In the genomic region with DNA sequence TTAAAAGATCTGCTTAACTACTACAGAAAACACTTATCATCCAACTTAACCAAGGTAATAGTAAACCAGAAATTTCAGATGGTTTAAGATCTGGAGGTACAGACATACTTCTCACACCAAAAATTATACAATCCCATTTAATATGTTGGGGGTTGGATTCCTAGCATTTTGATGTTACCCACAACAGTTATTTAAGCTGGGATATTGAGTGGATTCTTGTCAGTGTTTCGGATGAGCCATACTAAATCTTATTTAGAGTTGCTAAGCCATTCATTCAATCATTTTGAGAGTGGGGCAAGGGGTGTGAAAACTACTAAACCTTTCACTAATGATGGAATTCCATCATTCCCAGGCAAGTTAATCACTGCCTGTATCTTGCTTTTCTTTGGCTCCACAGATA, we compare ENCODE assay signal across 16 cellular contexts. TPM values are rescaled to one million over a fixed set of nuclear protein-coding genes. Genes with fewer than 3 reads are reported as not detected.
A peak's percentile ranks its signal among the peaks of the same experiment; 100 is the strongest.
DNase-seq lines count a peak whose midpoint lies in the region; ATAC-seq and TF ChIP-seq lines count a peak whose summit lies in the region.
"Had no signal": no experiment of that assay in that cellular context is flagged by ENCODE, and none has a peak within 500 bp of the region (broad histone marks: within the 10 kb centered on the region; RNA-seq: fewer than 3 reads in every experiment).

No MANE protein-coding gene starts in this region.

- H3K36me3 ChIP-seq in OCI-LY7 (ENCODE audit: insufficient read depth, low read length) (peaks cover 26% of the 10 kb centered on the region), brain microvascular endothelial cell (replicated peaks) (no peaks in the 10 kb centered on the region)

- no peaks in the 10 kb centered on the region for H3K9me2 ChIP-seq in OCI-LY7 (ENCODE audit: insufficient read depth, low read length)

- peaks cover 7% of the 10 kb centered on the region for H3K4me1 ChIP-seq in OCI-LY7 (ENCODE audit: insufficient read depth, low read length, poor library complexity, severe bottlenecking)

- no peaks in the 10 kb centered on the region for H4K20me1 ChIP-seq in OCI-LY7 (ENCODE audit: insufficient read depth, low read length)

- H2AFZ ChIP-seq in OCI-LY7 (ENCODE audit: low read length) = no peak overlapping the region
- H2AFZ ChIP-seq: GM23248 had no signal

- CTCF ChIA-PET in OCI-LY7 (lab: Charles Lee; ENCODE audit: unreplicated experiment) = no interaction called here

- no peaks in the 10 kb centered on the region for H3K27me3 ChIP-seq in brain microvascular endothelial cell (replicated peaks)

- TF ChIP-seq CTCF in OCI-LY7 (conservative IDR thresholded peaks at IDR 0.05; ENCODE audit: low read length) (no peak), brain microvascular endothelial cell (IDR thresholded peaks at IDR 0.05; ENCODE audit: low read depth, low read length, missing control alignments) (no peak)

- H3K4me2 ChIP-seq in OCI-LY7 (ENCODE audit: low read length) = no peak overlapping the region

- H3K27ac ChIP-seq in OCI-LY7 (ENCODE audit: low read depth, low read length, poor library complexity, severe bottlenecking) (no peak overlapping the region), brain microvascular endothelial cell (no peak overlapping the region)
- H3K27ac ChIP-seq: GM23248 had no signal

- DNase-seq in EH (ENCODE audit: low read depth) = peak; percentile 31
- no peak for DNase-seq in OCI-LY7 (ENCODE audit: low spot score)
- peak; percentile 30 for DNase-seq in astrocyte of the hippocampus (ENCODE audit: low read depth, low spot score)
- peak; percentile 3 for DNase-seq in myocyte (ENCODE audit: low read depth)
- DNase-seq in stimulated activated CD4-positive, alpha-beta T cell treated with anti-CD3 and anti-CD28 coated beads, Interleukin-4, amount 100 ng/mL, for 1 hour = no peak
- DNase-seq in brain microvascular endothelial cell = no peak
- DNase-seq in NK-92 treated with Interleukin-12 subunit alpha and Interleukin-12 subunit beta, amount 100 ng/mL, for 24 hours (lab: John Stamatoyannopoulos, UW) = no peak
- DNase-seq: ACHN; C1 segment of cervical spinal cord; Calu3; CD4-positive, alpha-beta T cell; DMS79; EL; GM23248; H7 had no signal

- H3K9me3 ChIP-seq in OCI-LY7 (ENCODE audit: low read length) = peaks cover 5% of the 10 kb centered on the region

- intact Hi-C loops in OCI-LY7 (cut with micrococcal nuclease; ENCODE audit: unreplicated experiment) = no loop called here

- POLR2A ChIA-PET in OCI-LY7 (lab: Charles Lee) = no interaction called here

- H3K4me3 ChIP-seq in OCI-LY7 (ENCODE audit: low read depth, low read length, poor library complexity, severe bottlenecking) = no peak overlapping the region
- H3K4me3 ChIP-seq in brain microvascular endothelial cell (ENCODE audit: low read depth, low read length) = no peak overlapping the region
- H3K4me3 ChIP-seq: GM23248 had no signal

- H3K79me2 ChIP-seq in OCI-LY7 (ENCODE audit: insufficient read depth, low read depth, low read length) = peaks cover 12% of the 10 kb centered on the region; the same call in 1 of the 2 replicates

- TSS peak; percentile 36 for BruUV-seq in OCI-LY7 (replicated peaks; lab: Mats Ljungman, UMichigan)

- no peak for ATAC-seq in HG02970 (IDR thresholded peaks at IDR 0.05; ENCODE audit: low FRiP score, unreplicated experiment)

- in situ Hi-C loops in brain microvascular endothelial cell (cut with HindIII; ENCODE audit: low pct_ligation_motif_present, low sequenced_read_pairs) = no loop called here

RNA-seq across cellular contexts. Expression of gene KATNAL1, which starts 40.6 kb away (rescaled TPM):
- total RNA-seq in OCI-LY7 (2014; rRNA removed; shearing (Covaris generic)) = 13.9 and 25.5 TPM in 2 replicates
- 33.2 and 34.5 TPM in 2 replicates for total RNA-seq in OCI-LY7 (2022)
- 17.8 and 18.1 TPM in 2 replicates for total RNA-seq in myocyte
- polyA plus RNA-seq in myocyte (2012) = 10.8 TPM

Comparison
In these comparisons a context has a peak if more than half of its experiments do, and no peak if none do; other contexts are left out.
1. DNase-seq: peak in EH (single experiment), astrocyte of the hippocampus (single experiment) and myocyte (single experiment); none in OCI-LY7 (single experiment), stimulated activated CD4-positive, alpha-beta T cell treated with anti-CD3 and anti-CD28 coated beads, Interleukin-4, amount 100 ng/mL, for 1 hour (single experiment), brain microvascular endothelial cell (single experiment) and NK-92 treated with Interleukin-12 subunit alpha and Interleukin-12 subunit beta, amount 100 ng/mL, for 24 hours (single experiment).